In the genomic region with DNA sequence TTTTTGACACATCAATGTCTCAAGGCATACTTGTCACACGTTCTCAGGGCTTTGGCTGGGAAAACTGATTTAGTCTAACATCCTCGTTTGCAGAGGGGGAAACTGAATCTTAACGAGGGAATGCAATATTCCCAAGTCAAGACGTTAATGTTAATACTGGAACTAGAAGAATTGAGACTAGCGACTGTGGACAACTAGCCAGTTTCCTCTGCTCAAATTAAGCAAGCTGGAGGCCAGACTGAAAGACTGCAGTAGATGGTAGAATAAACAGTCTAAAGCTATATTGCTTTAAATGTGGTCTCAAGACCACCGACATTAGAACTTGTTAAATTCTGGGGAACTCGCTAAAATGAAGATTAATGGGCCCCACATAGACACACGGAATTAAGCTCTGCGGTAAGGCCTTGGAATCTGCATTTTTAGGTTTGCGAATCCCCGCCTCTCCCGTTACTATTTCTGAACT, we compare ENCODE assay signal across 8 cellular contexts. TPM values are rescaled to one million over a fixed set of nuclear protein-coding genes. Genes with fewer than 3 reads are reported as not detected.
DNase-seq lines count a peak whose midpoint lies in the region; ATAC-seq and TF ChIP-seq lines count a peak whose summit lies in the region.

No MANE protein-coding gene starts in this region.

- H3K27me3 Mint-ChIP-seq in activated naive CD4-positive, alpha-beta T cell treated with anti-CD3 and anti-CD28 coated beads, Interleukin-2, amount 50 U/mL, for 24 hours, result no peaks in the 10 kb centered on the region
- H3K27me3 Mint-ChIP-seq in naive thymus-derived CD8-positive, alpha-beta T cell, result no peaks in the 10 kb centered on the region

- H3K9me3 Mint-ChIP-seq in activated naive CD4-positive, alpha-beta T cell treated with anti-CD3 and anti-CD28 coated beads, Interleukin-2, amount 50 U/mL, for 24 hours, result no peaks in the 10 kb centered on the region
- H3K9me3 Mint-ChIP-seq in naive thymus-derived CD8-positive, alpha-beta T cell, result no peaks in the 10 kb centered on the region

- H3K27ac ChIP-seq in MM.1S (ENCODE audit: low read length) (peak overlapping the region; percentile 79), ectodermal cell (ENCODE audit: insufficient read depth, low read depth, low read length, poor library complexity, severe bottlenecking) (peak overlapping the region; percentile 69)

- H3K36me3 ChIP-seq in MM.1S (replicated peaks; ENCODE audit: insufficient read depth, low read length), result peaks cover 8% of the 10 kb centered on the region; the same call in 1 of the 2 replicates
- H3K36me3 ChIP-seq in ectodermal cell (ENCODE audit: control insufficient read depth, insufficient read depth, low read length), result peaks cover 14% of the 10 kb centered on the region

- H3K4me3 ChIP-seq in MM.1S (ENCODE audit: low read length), result peak overlapping the region; percentile 84
- peak overlapping the region; percentile 94 for H3K4me3 ChIP-seq in ectodermal cell (ENCODE audit: insufficient read depth, low read depth, low read length)

- ATAC-seq in naive thymus-derived CD8-positive, alpha-beta T cell, result peak; percentile 1 to 6
- ATAC-seq in GM19467 (IDR thresholded peaks at IDR 0.05; ENCODE audit: unreplicated experiment), result no peak

- peaks cover 20% of the 10 kb centered on the region for H3K4me1 ChIP-seq in MM.1S (ENCODE audit: low read length)
- H3K4me1 ChIP-seq in ectodermal cell (ENCODE audit: control insufficient read depth, insufficient read depth, low read length), result peaks cover 5% of the 10 kb centered on the region

- WGBS in ectodermal cell, 2 experiments, result 26 to 28% methylated on average over 12 of the region's 12 CpGs

- peaks cover 44% of the 10 kb centered on the region for H3K79me2 ChIP-seq in MM.1S (ENCODE audit: low read length)

- H3F3A ChIP-seq in MM.1S (ENCODE audit: insufficient read depth, low read length), result peaks cover 12% of the 10 kb centered on the region

- H3K27ac Mint-ChIP-seq in activated naive CD4-positive, alpha-beta T cell treated with anti-CD3 and anti-CD28 coated beads, Interleukin-2, amount 50 U/mL, for 24 hours, result peak overlapping the region; percentile 98
- H3K27ac Mint-ChIP-seq in naive thymus-derived CD8-positive, alpha-beta T cell, result peak overlapping the region; percentile 44 to 99 (median 96)

- H3K9me3 ChIP-seq in MM.1S (replicated peaks; ENCODE audit: insufficient read depth, low read length), result no peaks in the 10 kb centered on the region
- no peaks in the 10 kb centered on the region for H3K9me3 ChIP-seq in ectodermal cell (ENCODE audit: control insufficient read depth, low read length)

- peak overlapping the region; percentile 76 for H3K9ac ChIP-seq in MM.1S (ENCODE audit: low read length)

- H3K4me3 Mint-ChIP-seq in activated naive CD4-positive, alpha-beta T cell treated with anti-CD3 and anti-CD28 coated beads, Interleukin-2, amount 50 U/mL, for 24 hours, result peak overlapping the region; percentile 97
- peak overlapping the region; percentile 91 to 100 (median 98) for H3K4me3 Mint-ChIP-seq in naive thymus-derived CD8-positive, alpha-beta T cell

- peak overlapping the region; percentile 85 for H2AFZ ChIP-seq in MM.1S (ENCODE audit: low read length)

- no peaks in the 10 kb centered on the region for H3K9me2 ChIP-seq in MM.1S (replicated peaks; ENCODE audit: insufficient read depth, low read length)

- no peak for DNase-seq in activated naive CD4-positive, alpha-beta T cell treated with anti-CD3 and anti-CD28 coated beads, Interleukin-2, amount 50 U/mL, for 16 hours
- no peak for DNase-seq in MM.1S
- DNase-seq in naive thymus-derived CD8-positive, alpha-beta T cell, result peak in 1 of 10 donors; percentile 17
- no peak for DNase-seq in putamen (ENCODE audit: low spot score)
- no peak for DNase-seq in NCI-H2029 treated with DMSO at 0.1 percent for 48 hours (lab: John Stamatoyannopoulos, UW)

- peaks cover 48% of the 10 kb centered on the region for H3K4me1 Mint-ChIP-seq in activated naive CD4-positive, alpha-beta T cell treated with anti-CD3 and anti-CD28 coated beads, Interleukin-2, amount 50 U/mL, for 24 hours
- peaks cover 16 to 53% (median 47%) of the 10 kb centered on the region in 4 donors for H3K4me1 Mint-ChIP-seq in naive thymus-derived CD8-positive, alpha-beta T cell

- no peaks in the 10 kb centered on the region for H4K20me1 ChIP-seq in MM.1S (ENCODE audit: insufficient read depth, low read length)

- H3K27me3 ChIP-seq in MM.1S (replicated peaks; ENCODE audit: insufficient read depth, low read length), result no peaks in the 10 kb centered on the region
- no peaks in the 10 kb centered on the region for H3K27me3 ChIP-seq in ectodermal cell (ENCODE audit: control insufficient read depth, insufficient read depth, low read length, poor library complexity, severe bottlenecking)

- H3K4me2 ChIP-seq in MM.1S (ENCODE audit: low read depth, low read length), result peak overlapping the region; percentile 92

- peaks cover 17% of the 10 kb centered on the region for H3K36me3 Mint-ChIP-seq in activated naive CD4-positive, alpha-beta T cell treated with anti-CD3 and anti-CD28 coated beads, Interleukin-2, amount 50 U/mL, for 24 hours
- H3K36me3 Mint-ChIP-seq in naive thymus-derived CD8-positive, alpha-beta T cell, result peaks cover 0 to 31% (median 7%) of the 10 kb centered on the region in 3 donors

- no peak for TF ChIP-seq CTCF in MM.1S (IDR thresholded peaks at IDR 0.05; ENCODE audit: low read length)

- POLR2A ChIA-PET in naive thymus-derived CD8-positive, alpha-beta T cell (lab: Charles Lee), result interaction anchor here (0.7 to 2.6 kb wide), 7 partner anchors 24 to 117 kb away, joined by 3 to 39 read pairs (median 6); a partner anchor contains a TSS

RNA-seq across cellular contexts. Expression of a gene that starts 0.6 kb away (rescaled TPM):
- 70.4 TPM for polyA plus RNA-seq in ectodermal cell (2013, experiment 1 of 4)
- 65.6 TPM for polyA plus RNA-seq in ectodermal cell (2013, experiment 2 of 4)
- polyA plus RNA-seq in ectodermal cell (2013, experiment 3 of 4), result 48.2 TPM
- polyA plus RNA-seq in ectodermal cell (2013, experiment 4 of 4), result 51.6 TPM
- total RNA-seq in naive thymus-derived CD8-positive, alpha-beta T cell, result 10 to 100 TPM; 58.5 to 61.4 TPM
- polyA plus RNA-seq in naive thymus-derived CD8-positive, alpha-beta T cell, result 10 to 100 TPM; 50.3 to 52.7 (median 51.9) TPM

RNA-seq across cellular contexts. Expression of a gene that starts 49.8 kb away (rescaled TPM):
- 33.5 TPM for polyA plus RNA-seq in ectodermal cell (2013, experiment 1 of 4)
- polyA plus RNA-seq in ectodermal cell (2013, experiment 2 of 4), result 36.8 TPM
- polyA plus RNA-seq in ectodermal cell (2013, experiment 3 of 4), result 34.8 TPM
- 37.0 TPM for polyA plus RNA-seq in ectodermal cell (2013, experiment 4 of 4)
- 10 to 100 TPM; 10.2 to 11.4 TPM for total RNA-seq in naive thymus-derived CD8-positive, alpha-beta T cell
- 10 to 100 TPM; 15.4 to 17.3 (median 17.1) TPM for polyA plus RNA-seq in naive thymus-derived CD8-positive, alpha-beta T cell
